1 cellular context compared by ENCODE assay signal in the genomic region with DNA sequence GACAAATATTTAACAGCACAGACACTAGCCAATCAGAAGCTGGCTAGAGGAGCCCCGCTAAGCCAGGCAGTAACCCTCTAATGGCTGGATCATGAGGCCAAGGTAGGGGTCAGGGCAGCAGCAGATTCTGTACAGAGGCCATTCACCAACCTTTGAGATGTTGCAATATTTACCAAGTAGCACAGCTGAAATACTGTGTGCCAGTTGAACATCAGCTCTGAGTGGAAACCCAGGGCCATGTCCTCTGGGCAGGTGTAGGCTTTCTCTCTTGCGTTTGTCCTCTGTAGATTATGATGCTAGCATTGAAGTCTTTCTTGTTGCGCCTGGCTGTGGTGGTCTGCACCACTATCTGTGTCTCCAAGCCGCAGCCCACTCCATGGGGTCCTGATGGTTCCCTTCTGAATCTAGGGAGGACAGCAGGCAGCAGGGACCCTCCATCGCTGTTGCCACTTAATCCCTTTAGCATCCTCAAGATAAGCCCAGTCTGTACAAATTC.
TF ChIP-seq lines count a peak whose summit lies in the region.

No MANE protein-coding gene starts in this region.

TF ChIP-seq in HepG2, 621 proteins besides CTCF, POLR2A, EP300 and RAD21 (continued from another document and continues in another):
- no peak for TF ChIP-seq ZBTB40 (IDR thresholded peaks at IDR 0.05)
- TF ChIP-seq ZBTB40 (CRISPR knock-in tag; IDR thresholded peaks at IDR 0.05): no peak; the same call in 1 of the 2 replicates
- TF ChIP-seq RXRB (CRISPR knock-in tag; IDR thresholded peaks at IDR 0.05; ENCODE audit: borderline replicate concordance): peak; percentile 95
- no peak for TF ChIP-seq KLF11 (CRISPR knock-in tag; IDR thresholded peaks at IDR 0.05)
- TF ChIP-seq MED13 (CRISPR knock-in tag; IDR thresholded peaks at IDR 0.05): peak; percentile 69; the same call in 1 of the 2 replicates
- TF ChIP-seq, protein P1, sequence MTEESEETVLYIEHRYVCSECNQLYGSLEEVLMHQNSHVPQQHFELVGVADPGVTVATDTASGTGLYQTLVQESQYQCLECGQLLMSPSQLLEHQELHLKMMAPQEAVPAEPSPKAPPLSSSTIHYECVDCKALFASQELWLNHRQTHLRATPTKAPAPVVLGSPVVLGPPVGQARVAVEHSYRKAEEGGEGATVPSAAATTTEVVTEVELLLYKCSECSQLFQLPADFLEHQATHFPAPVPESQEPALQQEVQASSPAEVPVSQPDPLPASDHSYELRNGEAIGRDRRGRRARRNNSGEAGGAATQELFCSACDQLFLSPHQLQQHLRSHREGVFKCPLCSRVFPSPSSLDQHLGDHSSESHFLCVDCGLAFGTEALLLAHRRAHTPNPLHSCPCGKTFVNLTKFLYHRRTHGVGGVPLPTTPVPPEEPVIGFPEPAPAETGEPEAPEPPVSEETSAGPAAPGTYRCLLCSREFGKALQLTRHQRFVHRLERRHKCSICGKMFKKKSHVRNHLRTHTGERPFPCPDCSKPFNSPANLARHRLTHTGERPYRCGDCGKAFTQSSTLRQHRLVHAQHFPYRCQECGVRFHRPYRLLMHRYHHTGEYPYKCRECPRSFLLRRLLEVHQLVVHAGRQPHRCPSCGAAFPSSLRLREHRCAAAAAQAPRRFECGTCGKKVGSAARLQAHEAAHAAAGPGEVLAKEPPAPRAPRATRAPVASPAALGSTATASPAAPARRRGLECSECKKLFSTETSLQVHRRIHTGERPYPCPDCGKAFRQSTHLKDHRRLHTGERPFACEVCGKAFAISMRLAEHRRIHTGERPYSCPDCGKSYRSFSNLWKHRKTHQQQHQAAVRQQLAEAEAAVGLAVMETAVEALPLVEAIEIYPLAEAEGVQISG (CRISPR knock-in tag; IDR thresholded peaks at IDR 0.05): peak; percentile 91
- TF ChIP-seq SALL2 (CRISPR knock-in tag; IDR thresholded peaks at IDR 0.05): peak; percentile 33; the same call in 1 of the 2 replicates
- no peak for TF ChIP-seq ZNF782 (CRISPR knock-in tag; IDR thresholded peaks at IDR 0.05; ENCODE audit: borderline replicate concordance)
- peak; percentile 35; the same call in 1 of the 2 replicates for TF ChIP-seq MEIS2 (CRISPR knock-in tag; IDR thresholded peaks at IDR 0.05)
- peak; percentile 56; the same call in 1 of the 2 replicates for TF ChIP-seq NCOR1 (IDR thresholded peaks at IDR 0.05; ENCODE audit: borderline replicate concordance, low read length)
- TF ChIP-seq FOXK1 (CRISPR knock-in tag; IDR thresholded peaks at IDR 0.05; ENCODE audit: borderline replicate concordance, low read depth): peak; percentile 83; the same call in 1 of the 2 replicates
- TF ChIP-seq RBAK (CRISPR knock-in tag; IDR thresholded peaks at IDR 0.05): 0 out of 2 replicates have a peak, but pooled peaks have one; percentile 35
- no peak for TF ChIP-seq ZSCAN22 (CRISPR knock-in tag; IDR thresholded peaks at IDR 0.05)
- peak; percentile 93 for TF ChIP-seq ZNF292 (CRISPR knock-in tag; IDR thresholded peaks at IDR 0.05; ENCODE audit: borderline replicate concordance, low read depth)
- TF ChIP-seq, protein P2, sequence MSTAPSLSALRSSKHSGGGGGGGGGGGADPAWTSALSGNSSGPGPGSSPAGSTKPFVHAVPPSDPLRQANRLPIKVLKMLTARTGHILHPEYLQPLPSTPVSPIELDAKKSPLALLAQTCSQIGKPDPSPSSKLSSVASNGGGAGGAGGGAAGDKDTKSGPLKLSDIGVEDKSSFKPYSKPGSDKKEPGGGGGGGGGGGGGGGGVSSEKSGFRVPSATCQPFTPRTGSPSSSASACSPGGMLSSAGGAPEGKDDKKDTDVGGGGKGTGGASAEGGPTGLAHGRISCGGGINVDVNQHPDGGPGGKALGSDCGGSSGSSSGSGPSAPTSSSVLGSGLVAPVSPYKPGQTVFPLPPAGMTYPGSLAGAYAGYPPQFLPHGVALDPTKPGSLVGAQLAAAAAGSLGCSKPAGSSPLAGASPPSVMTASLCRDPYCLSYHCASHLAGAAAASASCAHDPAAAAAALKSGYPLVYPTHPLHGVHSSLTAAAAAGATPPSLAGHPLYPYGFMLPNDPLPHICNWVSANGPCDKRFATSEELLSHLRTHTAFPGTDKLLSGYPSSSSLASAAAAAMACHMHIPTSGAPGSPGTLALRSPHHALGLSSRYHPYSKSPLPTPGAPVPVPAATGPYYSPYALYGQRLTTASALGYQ (CRISPR knock-in tag; IDR thresholded peaks at IDR 0.05): peak; percentile 71
- peak; percentile 36; the same call in 1 of the 3 replicates for TF ChIP-seq MXI1 (IDR thresholded peaks at IDR 0.05; ENCODE audit: borderline replicate concordance, low read depth, low read length)
- TF ChIP-seq ATF7 (IDR thresholded peaks at IDR 0.05): no peak
- peak; percentile 64; the same call in 1 of the 2 replicates for TF ChIP-seq ATF7 (CRISPR knock-in tag; IDR thresholded peaks at IDR 0.05)
- peak; percentile 72; the same call in 1 of the 2 replicates for TF ChIP-seq TBX2 (CRISPR knock-in tag; IDR thresholded peaks at IDR 0.05; ENCODE audit: borderline replicate concordance)
- TF ChIP-seq SMAD3 (CRISPR knock-in tag; IDR thresholded peaks at IDR 0.05): peak; percentile 72; the same call in 1 of the 2 replicates
- TF ChIP-seq TEAD3 (CRISPR knock-in tag; optimal IDR thresholded peaks at IDR 0.05; ENCODE audit: borderline replicate concordance): peak; percentile 76
- TF ChIP-seq TAF1 (CRISPR knock-in tag; IDR thresholded peaks at IDR 0.05): peak; percentile 32; the same call in 1 of the 2 replicates
- TF ChIP-seq, protein P3, sequence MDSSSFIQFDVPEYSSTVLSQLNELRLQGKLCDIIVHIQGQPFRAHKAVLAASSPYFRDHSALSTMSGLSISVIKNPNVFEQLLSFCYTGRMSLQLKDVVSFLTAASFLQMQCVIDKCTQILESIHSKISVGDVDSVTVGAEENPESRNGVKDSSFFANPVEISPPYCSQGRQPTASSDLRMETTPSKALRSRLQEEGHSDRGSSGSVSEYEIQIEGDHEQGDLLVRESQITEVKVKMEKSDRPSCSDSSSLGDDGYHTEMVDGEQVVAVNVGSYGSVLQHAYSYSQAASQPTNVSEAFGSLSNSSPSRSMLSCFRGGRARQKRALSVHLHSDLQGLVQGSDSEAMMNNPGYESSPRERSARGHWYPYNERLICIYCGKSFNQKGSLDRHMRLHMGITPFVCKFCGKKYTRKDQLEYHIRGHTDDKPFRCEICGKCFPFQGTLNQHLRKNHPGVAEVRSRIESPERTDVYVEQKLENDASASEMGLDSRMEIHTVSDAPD (CRISPR knock-in tag; IDR thresholded peaks at IDR 0.05): 0 out of 2 replicates have a peak, but pooled peaks have one; percentile 68
- TF ChIP-seq MEF2D (CRISPR knock-in tag; IDR thresholded peaks at IDR 0.05): peak; percentile 68; the same call in 1 of the 2 replicates
- peak; percentile 60 for TF ChIP-seq ELF3 (CRISPR knock-in tag; IDR thresholded peaks at IDR 0.05)
- peak; percentile 31; the same call in 1 of the 2 replicates for TF ChIP-seq SMC3 (IDR thresholded peaks at IDR 0.05; ENCODE audit: low read length)
- TF ChIP-seq DBP (CRISPR knock-in tag; IDR thresholded peaks at IDR 0.05; ENCODE audit: not compliant biosample characterization): no peak
- TF ChIP-seq PRDM4 (CRISPR knock-in tag; IDR thresholded peaks at IDR 0.05; ENCODE audit: borderline replicate concordance): no peak
- TF ChIP-seq KAT8 (CRISPR knock-in tag; IDR thresholded peaks at IDR 0.05): peak; percentile 64
- TF ChIP-seq ZNF414 (CRISPR knock-in tag; IDR thresholded peaks at IDR 0.05): peak; percentile 82; the same call in 1 of the 2 replicates
